9 cellular contexts compared by ENCODE assay signal in the genomic region with DNA sequence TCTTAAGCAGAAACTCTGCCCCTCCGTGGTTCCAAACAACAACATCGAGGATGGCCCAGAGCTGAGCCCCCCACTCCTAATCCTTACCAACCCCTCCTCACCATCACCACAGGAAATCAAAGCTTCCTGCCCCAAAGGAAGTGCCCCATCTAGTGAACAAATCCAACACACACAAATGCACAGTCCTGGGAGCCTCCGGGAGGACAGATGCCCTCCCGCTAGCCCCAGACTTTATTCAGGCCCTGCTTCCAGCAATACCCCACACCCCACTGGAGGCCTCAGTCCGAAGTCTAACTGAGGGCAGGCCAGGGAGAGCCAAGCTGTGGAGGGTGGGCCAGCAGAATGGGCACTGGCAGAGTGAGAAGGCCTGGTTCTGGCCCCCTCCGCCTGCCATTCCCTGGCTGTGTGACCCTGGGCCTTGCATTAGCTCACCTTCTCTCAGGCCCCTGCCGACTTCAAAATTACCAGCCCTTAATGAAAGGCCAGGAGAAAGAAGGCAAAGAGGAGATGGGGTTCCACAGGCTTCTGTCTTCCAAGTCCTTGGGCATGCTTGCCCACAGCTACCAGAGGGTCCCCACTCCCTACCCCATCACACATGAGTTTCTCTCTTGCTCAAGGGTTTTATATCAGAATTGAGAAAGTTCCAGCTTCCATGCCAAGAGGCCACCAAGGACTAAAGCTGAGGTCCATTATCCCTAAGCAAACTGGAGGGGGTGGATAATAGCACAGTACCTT. TPM values are rescaled to one million over a fixed set of nuclear protein-coding genes. Genes with fewer than 3 reads are reported as not detected.
DNase-seq lines count a peak whose midpoint lies in the region; ATAC-seq and TF ChIP-seq lines count a peak whose summit lies in the region.
"Had no signal": no experiment of that assay in that cellular context is flagged by ENCODE, and none has a peak within 500 bp of the region (broad histone marks: within the 10 kb centered on the region; RNA-seq: fewer than 3 reads in every experiment).

No MANE protein-coding gene starts in this region.

- in situ Hi-C loops in G401 (cut with HindIII; ENCODE audit: low sequenced_read_pairs): no loop called here

- H3K4me1 Mint-ChIP-seq in natural killer cell: peaks cover 54 to 70% of the 10 kb centered on the region in 2 donors

- peaks cover 25% of the 10 kb centered on the region for H3K4me1 ChIP-seq in BE2C
- H3K4me1 ChIP-seq in Karpas-422 (ENCODE audit: low read length): peaks cover 66% of the 10 kb centered on the region

- no peak overlapping the region for H2AFZ ChIP-seq in Karpas-422 (ENCODE audit: low read length)

- H3K9ac ChIP-seq in Karpas-422 (ENCODE audit: low read length): peak overlapping the region; percentile 97

- intact Hi-C loops in natural killer cell (cut with micrococcal nuclease): loop anchor here (2.0 to 10.0 kb wide), 3 partner anchors 19 to 603 kb away; no protein-coding TSS in a partner anchor

- no peak overlapping the region; the same call in 1 of the 2 replicates for H3K4me3 ChIP-seq in BE2C (ENCODE audit: low read depth, low read length)
- peak overlapping the region; percentile 91 for H3K4me3 ChIP-seq in Karpas-422 (ENCODE audit: low read length)

- no peaks in the 10 kb centered on the region for H3K36me3 Mint-ChIP-seq in natural killer cell

- H3K9me2 ChIP-seq in Karpas-422 (replicated peaks; ENCODE audit: insufficient read depth, low read length): no peaks in the 10 kb centered on the region

- no peak for ATAC-seq in natural killer cell

- H3K27me3 Mint-ChIP-seq in natural killer cell (ENCODE audit: low read depth in 2 of 2): no peaks in the 10 kb centered on the region

- H3K36me3 ChIP-seq in BE2C: no peaks in the 10 kb centered on the region
- no peaks in the 10 kb centered on the region for H3K36me3 ChIP-seq in Karpas-422 (ENCODE audit: insufficient read depth, low read length)

- H3K27ac ChIP-seq in Karpas-422 (ENCODE audit: low read length): peak overlapping the region; percentile 87
- peak overlapping the region; percentile 75 for H3K27ac ChIP-seq in cingulate gyrus (ENCODE audit: low read depth, low read length)

- no peaks in the 10 kb centered on the region for H3K27me3 ChIP-seq in BE2C
- no peaks in the 10 kb centered on the region for H3K27me3 ChIP-seq in Karpas-422 (ENCODE audit: low read length)

- TF ChIP-seq CTCF in BE2C (IDR thresholded peaks at IDR 0.05; ENCODE audit: low read depth, low read length) (peak; percentile 32), natural killer cell (IDR thresholded peaks at IDR 0.05) (no peak)

- peak overlapping the region; percentile 97 for H3K4me3 Mint-ChIP-seq in natural killer cell

- H3K9me3 Mint-ChIP-seq in natural killer cell: no peaks in the 10 kb centered on the region

- DNase-seq in BE2C (no peak), Karpas-422 (peak; percentile 56), natural killer cell (no peak), CD1c-positive myeloid dendritic cell (ENCODE audit: extremely low spot score) (no peak), islet precursor cell (no peak), G401 (ENCODE audit: low spot score) (no peak)
- DNase-seq in activated effector memory CD4-positive, alpha-beta T cell treated with anti-CD3 and anti-CD28 coated beads, Interleukin-2, amount 50 U/mL, for 16 hours: no peak
- DNase-seq: activated CD8-positive, alpha-beta memory T cell treated with anti-CD3 and anti-CD28 coated beads, Interleukin-2, amount 50 U/mL, for 4 hours had no signal

- no peaks in the 10 kb centered on the region for H4K20me1 ChIP-seq in Karpas-422 (ENCODE audit: insufficient read depth, low read depth, low read length)

- peak overlapping the region; percentile 91 to 92 for H3K27ac Mint-ChIP-seq in natural killer cell

- peak overlapping the region; percentile 93 for H3K4me2 ChIP-seq in Karpas-422 (ENCODE audit: low read depth, low read length, poor library complexity, severe bottlenecking)

- H3K9me3 ChIP-seq in BE2C: no peaks in the 10 kb centered on the region
- H3K9me3 ChIP-seq in Karpas-422 (ENCODE audit: low read length): no peaks in the 10 kb centered on the region

- peaks cover 70% of the 10 kb centered on the region for H3K79me2 ChIP-seq in Karpas-422 (ENCODE audit: low read length)

RNA-seq across cellular contexts. Expression of gene HDAC7, which starts 2.3 kb away (rescaled TPM):
- polyA plus RNA-seq in BE2C (2012; ENCODE audit: insufficient read depth, insufficient read length, low read depth): 178 TPM
- total RNA-seq in Karpas-422 (2014; rRNA removed; shearing (Covaris generic); ENCODE audit: low replicate concordance): 36.2 and 54.8 TPM in 2 replicates
- 100 to 1,000 TPM; 141 to 235 (median 147) TPM for total RNA-seq in natural killer cell
- 26.8 and 46.8 TPM in 2 replicates for total RNA-seq in G401 (2014; rRNA removed; shearing (Covaris generic))

RNA-seq across cellular contexts. Expression of gene SLC48A1, which starts 44.4 kb away (rescaled TPM):
- 65.5 TPM for polyA plus RNA-seq in BE2C (2012; ENCODE audit: insufficient read depth, insufficient read length, low read depth)
- total RNA-seq in Karpas-422 (2014; rRNA removed; shearing (Covaris generic); ENCODE audit: low replicate concordance): 21.5 and 21.9 TPM in 2 replicates
- 1 to 10 TPM; 2.0 to 4.4 (median 3.4) TPM for total RNA-seq in natural killer cell
- total RNA-seq in G401 (2014; rRNA removed; shearing (Covaris generic)): 32.3 and 34.4 TPM in 2 replicates

RNA-seq across cellular contexts. Expression of gene RAPGEF3, which starts 58.8 kb away (rescaled TPM):
- polyA plus RNA-seq in BE2C (2012; ENCODE audit: insufficient read depth, insufficient read length, low read depth): 22.4 TPM
- total RNA-seq in Karpas-422 (2014; rRNA removed; shearing (Covaris generic); ENCODE audit: low replicate concordance): 4.4 and 11.9 TPM in 2 replicates
- under 1 TPM; 0.23 to 0.73 (median 0.49) TPM for total RNA-seq in natural killer cell
- 6.1 and 9.0 TPM in 2 replicates for total RNA-seq in G401 (2014; rRNA removed; shearing (Covaris generic))
